In genomic region chr4:29734343-29734742, GRCh38 we compare ENCODE assay signal across 25 cellular contexts.
"Had no signal": no experiment of that assay in that cellular context is flagged by ENCODE, and none has a peak within 500 bp of the region (broad histone marks: within the 10 kb centered on the region; RNA-seq: fewer than 3 reads in every experiment).

No MANE protein-coding gene starts in this region.

- H3K4me3 ChIP-seq: colonic mucosa, esophagus muscularis mucosa, gastrocnemius medialis, heart right ventricle, left lung, lower lobe of right lung, mucosa of descending colon had no signal

- H3K27ac ChIP-seq: colonic mucosa, esophagus muscularis mucosa, gastrocnemius medialis, heart right ventricle, left lung, lower lobe of right lung had no signal

- DNase-seq: colonic mucosa; cortex of kidney; effector CD8-positive, alpha-beta T cell; effector memory CD8-positive, alpha-beta T cell; endodermal cell; foreskin fibroblast; foreskin melanocyte; gastrocnemius medialis; glutamatergic neuron; head of caudate nucleus; heart right ventricle; hippocampal formation; immature natural killer cell; islet precursor cell; kidney; kidney glomerular epithelial cell; left colon; left lung; left ventricle myocardium superior; lower lobe of right lung; mesenchymal stem cell; mucosa of descending colon; naive B cell; naive thymus-derived CD8-positive, alpha-beta T cell had no signal

- H3K4me1 ChIP-seq: colonic mucosa, esophagus muscularis mucosa, gastrocnemius medialis, heart right ventricle, left lung, lower lobe of right lung had no signal

- ATAC-seq: effector memory CD8-positive, alpha-beta T cell; gastrocnemius medialis; heart right ventricle; left colon; left lung; left ventricle myocardium superior; lower lobe of right lung; mucosa of descending colon; naive thymus-derived CD8-positive, alpha-beta T cell had no signal

- H3K27me3 ChIP-seq: colonic mucosa, esophagus muscularis mucosa, gastrocnemius medialis, heart right ventricle, left lung had no signal

- H3K9me3 ChIP-seq: colonic mucosa, esophagus muscularis mucosa, gastrocnemius medialis, heart right ventricle, lower lobe of right lung had no signal

- H3K36me3 ChIP-seq: colonic mucosa, esophagus muscularis mucosa, gastrocnemius medialis, heart right ventricle, left lung, lower lobe of right lung had no signal
